Comparison of ENCODE assay signal across 9 cellular contexts in genomic region chr18:58911766-58912165, GRCh38. TPM values are rescaled to one million over a fixed set of nuclear protein-coding genes. Genes with fewer than 3 reads are reported as not detected.
DNase-seq lines count a peak whose midpoint lies in the region; ATAC-seq and TF ChIP-seq lines count a peak whose summit lies in the region.
"Had no signal": no experiment of that assay in that cellular context is flagged by ENCODE, and none has a peak within 500 bp of the region (broad histone marks: within the 10 kb centered on the region; RNA-seq: fewer than 3 reads in every experiment).

No MANE protein-coding gene starts in this region.

- intact Hi-C loops in aorta (cut with DNase I), result loop anchor here (5.0 kb wide), 2 partner anchors 44 to 81 kb away; no protein-coding TSS in a partner anchor

- TF ChIP-seq CTCF in WTC11 (IDR thresholded peaks at IDR 0.05), result no peak
- TF ChIP-seq CTCF in nephron (IDR thresholded peaks at IDR 0.05; ENCODE audit: unreplicated experiment in 3 of 3), result no peak

- H3K4me3 Mint-ChIP-seq in WTC11 (0 out of 2 replicates have a peak overlapping the region, but pooled peaks have one; percentile 1), nephron (peak overlapping the region; percentile 6 to 45 (median 21))
- H3K4me3 Mint-ChIP-seq: T-cell had no signal

- 13 to 16% methylated on average over 8 of the region's 8 CpGs for WGBS in aorta, 2 donors

- ATAC-seq in WTC11, result peak; percentile 23; the same call in 1 of the 2 replicates
- peak; percentile 28 for ATAC-seq in aorta (ENCODE audit: low FRiP score)
- ATAC-seq in HG03135 (IDR thresholded peaks at IDR 0.05; ENCODE audit: unreplicated experiment), result no peak
- ATAC-seq: T-cell had no signal

- H3K27me3 Mint-ChIP-seq in WTC11 (ENCODE audit: low read depth) (no peaks in the 10 kb centered on the region), nephron (ENCODE audit: low read depth) (no peaks in the 10 kb centered on the region)

- CTCF ChIA-PET in WTC11 (lab: Charles Lee), result interaction anchor here (0.7 to 1.9 kb wide), 4 partner anchors 12 to 148 kb away, joined by 3 to 4 read pairs (median 4); no protein-coding TSS in a partner anchor

- H3K27ac ChIP-seq in aorta (ENCODE audit: low read depth in 1 of 2, low read length in 2 of 2), result peak overlapping the region; percentile 72 to 92

- no peaks in the 10 kb centered on the region for H3K27me3 ChIP-seq in aorta (ENCODE audit: control insufficient read depth in 1 of 2, insufficient read depth in 2 of 2, low read length in 1 of 2)

- POLR2A ChIA-PET in WTC11 (lab: Charles Lee), result interaction anchor here (1.1 kb wide), 1 partner anchor 47 kb away, joined by 3 read pairs; the partner anchor contains the start of gene ZNF532

- H3K4me1 Mint-ChIP-seq in WTC11 (peaks cover 90% of the 10 kb centered on the region), nephron (peaks cover 65% of the 10 kb centered on the region)

- no peak overlapping the region for H3K4me3 ChIP-seq in aorta (ENCODE audit: low read length in 2 of 2)

- H3K9me3 ChIP-seq in aorta (ENCODE audit: control insufficient read depth, low read length), result no peaks in the 10 kb centered on the region

- H3K9me3 Mint-ChIP-seq in WTC11 (no peaks in the 10 kb centered on the region), nephron (no peaks in the 10 kb centered on the region)
- H3K9me3 Mint-ChIP-seq: T-cell had no signal

- peaks cover 8% of the 10 kb centered on the region for H3K36me3 Mint-ChIP-seq in WTC11
- peaks cover 41% of the 10 kb centered on the region for H3K36me3 Mint-ChIP-seq in nephron (ENCODE audit: low read depth)
- H3K36me3 Mint-ChIP-seq: T-cell had no signal

- DNase-seq in WTC11 (ENCODE audit: low spot score) (no peak), glomerular visceral epithelial cell (ENCODE audit: extremely low spot score) (peak; percentile 13), aorta (no peak), DMS53 (lab: John Stamatoyannopoulos, UW) (no peak), islet precursor cell (no peak)
- DNase-seq: activated gamma-delta T cell, T-cell had no signal

- peak overlapping the region; percentile 62 for H3K27ac Mint-ChIP-seq in WTC11
- peak overlapping the region; percentile 42 to 89 (median 87) for H3K27ac Mint-ChIP-seq in nephron

- H3K36me3 ChIP-seq in aorta (ENCODE audit: control insufficient read depth in 1 of 2, insufficient read depth in 2 of 2, low read length in 1 of 2), result no peaks in the 10 kb centered on the region

- peaks cover 0 to 2% of the 10 kb centered on the region in 2 donors for H3K4me1 ChIP-seq in aorta (ENCODE audit: control insufficient read depth in 1 of 2, insufficient read depth in 2 of 2, low read length in 2 of 2)

TF ChIP-seq in WTC11, 78 proteins besides CTCF, POLR2A, EP300 and RAD21:
- no peak for TF ChIP-seq NR3C1 (CRISPR knock-in tag; conservative IDR thresholded peaks at IDR 0.05; ENCODE audit: low read depth)
- no peak for TF ChIP-seq FOXJ3 (CRISPR knock-in tag; IDR thresholded peaks at IDR 0.05; ENCODE audit: borderline replicate concordance)
- no peak for TF ChIP-seq HMGXB4 (CRISPR knock-in tag; IDR thresholded peaks at IDR 0.05)
- TF ChIP-seq ZNF232 (CRISPR knock-in tag; IDR thresholded peaks at IDR 0.05), result no peak
- no peak for TF ChIP-seq ZNF671 (CRISPR knock-in tag; IDR thresholded peaks at IDR 0.05)
- TF ChIP-seq GTF2I (CRISPR knock-in tag; conservative IDR thresholded peaks at IDR 0.05), result no peak
- TF ChIP-seq GABPB1 (CRISPR knock-in tag; IDR thresholded peaks at IDR 0.05), result no peak
- TF ChIP-seq, protein P1, sequence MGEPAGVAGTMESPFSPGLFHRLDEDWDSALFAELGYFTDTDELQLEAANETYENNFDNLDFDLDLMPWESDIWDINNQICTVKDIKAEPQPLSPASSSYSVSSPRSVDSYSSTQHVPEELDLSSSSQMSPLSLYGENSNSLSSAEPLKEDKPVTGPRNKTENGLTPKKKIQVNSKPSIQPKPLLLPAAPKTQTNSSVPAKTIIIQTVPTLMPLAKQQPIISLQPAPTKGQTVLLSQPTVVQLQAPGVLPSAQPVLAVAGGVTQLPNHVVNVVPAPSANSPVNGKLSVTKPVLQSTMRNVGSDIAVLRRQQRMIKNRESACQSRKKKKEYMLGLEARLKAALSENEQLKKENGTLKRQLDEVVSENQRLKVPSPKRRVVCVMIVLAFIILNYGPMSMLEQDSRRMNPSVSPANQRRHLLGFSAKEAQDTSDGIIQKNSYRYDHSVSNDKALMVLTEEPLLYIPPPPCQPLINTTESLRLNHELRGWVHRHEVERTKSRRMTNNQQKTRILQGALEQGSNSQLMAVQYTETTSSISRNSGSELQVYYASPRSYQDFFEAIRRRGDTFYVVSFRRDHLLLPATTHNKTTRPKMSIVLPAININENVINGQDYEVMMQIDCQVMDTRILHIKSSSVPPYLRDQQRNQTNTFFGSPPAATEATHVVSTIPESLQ (CRISPR knock-in tag; IDR thresholded peaks at IDR 0.05), result no peak
- TF ChIP-seq NR2C2 (CRISPR knock-in tag; IDR thresholded peaks at IDR 0.05), result no peak
- TF ChIP-seq, protein P2, sequence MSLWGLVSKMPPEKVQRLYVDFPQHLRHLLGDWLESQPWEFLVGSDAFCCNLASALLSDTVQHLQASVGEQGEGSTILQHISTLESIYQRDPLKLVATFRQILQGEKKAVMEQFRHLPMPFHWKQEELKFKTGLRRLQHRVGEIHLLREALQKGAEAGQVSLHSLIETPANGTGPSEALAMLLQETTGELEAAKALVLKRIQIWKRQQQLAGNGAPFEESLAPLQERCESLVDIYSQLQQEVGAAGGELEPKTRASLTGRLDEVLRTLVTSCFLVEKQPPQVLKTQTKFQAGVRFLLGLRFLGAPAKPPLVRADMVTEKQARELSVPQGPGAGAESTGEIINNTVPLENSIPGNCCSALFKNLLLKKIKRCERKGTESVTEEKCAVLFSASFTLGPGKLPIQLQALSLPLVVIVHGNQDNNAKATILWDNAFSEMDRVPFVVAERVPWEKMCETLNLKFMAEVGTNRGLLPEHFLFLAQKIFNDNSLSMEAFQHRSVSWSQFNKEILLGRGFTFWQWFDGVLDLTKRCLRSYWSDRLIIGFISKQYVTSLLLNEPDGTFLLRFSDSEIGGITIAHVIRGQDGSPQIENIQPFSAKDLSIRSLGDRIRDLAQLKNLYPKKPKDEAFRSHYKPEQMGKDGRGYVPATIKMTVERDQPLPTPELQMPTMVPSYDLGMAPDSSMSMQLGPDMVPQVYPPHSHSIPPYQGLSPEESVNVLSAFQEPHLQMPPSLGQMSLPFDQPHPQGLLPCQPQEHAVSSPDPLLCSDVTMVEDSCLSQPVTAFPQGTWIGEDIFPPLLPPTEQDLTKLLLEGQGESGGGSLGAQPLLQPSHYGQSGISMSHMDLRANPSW (CRISPR knock-in tag; conservative IDR thresholded peaks at IDR 0.05; ENCODE audit: low read depth), result no peak
- TF ChIP-seq CREM (CRISPR knock-in tag; IDR thresholded peaks at IDR 0.05), result no peak
- TF ChIP-seq CBFB (CRISPR knock-in tag; IDR thresholded peaks at IDR 0.05; ENCODE audit: low read depth), result no peak
- TF ChIP-seq CREB1 (CRISPR knock-in tag; IDR thresholded peaks at IDR 0.05), result no peak
- TF ChIP-seq MXD4 (CRISPR knock-in tag; IDR thresholded peaks at IDR 0.05; ENCODE audit: borderline replicate concordance), result no peak
- TF ChIP-seq, protein P3, sequence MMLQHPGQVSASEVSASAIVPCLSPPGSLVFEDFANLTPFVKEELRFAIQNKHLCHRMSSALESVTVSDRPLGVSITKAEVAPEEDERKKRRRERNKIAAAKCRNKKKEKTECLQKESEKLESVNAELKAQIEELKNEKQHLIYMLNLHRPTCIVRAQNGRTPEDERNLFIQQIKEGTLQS (CRISPR knock-in tag; conservative IDR thresholded peaks at IDR 0.05), result no peak
- no peak for TF ChIP-seq NFATC4 (CRISPR knock-in tag; IDR thresholded peaks at IDR 0.05)
- no peak for TF ChIP-seq ZNF317 (CRISPR knock-in tag; IDR thresholded peaks at IDR 0.05; ENCODE audit: borderline replicate concordance, low read depth)
- TF ChIP-seq MYBL2 (CRISPR knock-in tag; IDR thresholded peaks at IDR 0.05), result no peak

RNA-seq across cellular contexts. Expression of gene ZNF532, which starts 47.1 kb away (rescaled TPM):
- total RNA-seq in WTC11 (2021), result 171 to 185 TPM (median 181 TPM) in 3 replicates
- 100 to 1,000 TPM; 183 to 194 TPM for total RNA-seq in aorta
- polyA plus RNA-seq in aorta, result 10 to 100 TPM; 19.3 to 43.4 TPM
